ENCODE assay signal across 10 cellular contexts in genomic region chr7:132650498-132650897, GRCh38.
A peak's percentile ranks its signal among the peaks of the same experiment; 100 is the strongest.
DNase-seq lines count a peak whose midpoint lies in the region; TF ChIP-seq lines count a peak whose summit lies in the region.
"Had no signal": no experiment of that assay in that cellular context is flagged by ENCODE, and none has a peak within 500 bp of the region (broad histone marks: within the 10 kb centered on the region; RNA-seq: fewer than 3 reads in every experiment).

No MANE protein-coding gene starts in this region.

- no peaks in the 10 kb centered on the region for H3F3A ChIP-seq in SK-N-SH (replicated peaks; ENCODE audit: insufficient read depth)

- H3K4me2 ChIP-seq in SK-N-SH (peak overlapping the region; percentile 9; the same call in 1 of the 2 replicates), fibroblast of lung (ENCODE audit: extremely low read depth, insufficient read depth, low read length) (peak overlapping the region; percentile 0)
- H3K4me2 ChIP-seq: PC-9 had no signal

- no peaks in the 10 kb centered on the region for H3K4me1 ChIP-seq in SK-N-SH (ENCODE audit: control insufficient read depth in 1 of 2, insufficient read depth in 2 of 2, low read depth in 1 of 2, low read length in 1 of 2)
- no peaks in the 10 kb centered on the region for H3K4me1 ChIP-seq in fibroblast of lung (ENCODE audit: control insufficient read depth, extremely low read depth, insufficient read depth, low read length)
- H3K4me1 ChIP-seq: ascending aorta had no signal

- H3K36me3 ChIP-seq in SK-N-SH (replicated peaks in 1 of 2; ENCODE audit: control insufficient read depth in 1 of 2, insufficient read depth in 2 of 2, low read length in 1 of 2): no peaks in the 10 kb centered on the region
- H3K36me3 ChIP-seq in fibroblast of lung (ENCODE audit: control insufficient read depth, insufficient read depth, low read length): no peaks in the 10 kb centered on the region
- H3K36me3 ChIP-seq: ascending aorta had no signal

- TF ChIP-seq RAD21 in SK-N-SH (IDR thresholded peaks at IDR 0.05; ENCODE audit: low read length): no peak

- TF ChIP-seq CTCF in SK-N-SH (IDR thresholded peaks at IDR 0.05): no peak
- TF ChIP-seq CTCF in fibroblast of lung (conservative IDR thresholded peaks at IDR 0.05 in 1 of 2, IDR thresholded peaks at IDR 0.05 in 1 of 2; ENCODE audit: low read depth in 1 of 2, low read length in 2 of 2): no peak

- 6% methylated on average over 3 of the region's 3 CpGs for WGBS in SK-N-SH (ENCODE audit: low lambda C conversion rate)

- H2AFZ ChIP-seq in SK-N-SH (ENCODE audit: low read depth) (no peak overlapping the region), fibroblast of lung (ENCODE audit: low read length) (no peak overlapping the region)
- H2AFZ ChIP-seq: PC-9 had no signal

- DNase-seq in GM04504 (ENCODE audit: low read depth) (peak; percentile 70), SK-N-SH (no peak), fibroblast of lung (ENCODE audit: low read depth in 2 of 2) (peak; percentile 18 to 89), renal cortical epithelial cell (ENCODE audit: low read depth) (peak; percentile 48), NCI-H1930 (lab: John Stamatoyannopoulos, UW) (no peak), SKM-1 treated with dmso at 0.1 percent for 144 hours (lab: John Stamatoyannopoulos, UW; ENCODE audit: unreplicated experiment) (no peak), NCI-H2196 treated with DMSO at 0.1 percent for 48 hours (lab: John Stamatoyannopoulos, UW; ENCODE audit: unreplicated experiment) (no peak)
- DNase-seq: activated T-cell treated with anti-CD3 and anti-CD28 coated beads, Interleukin-2, amount 50 U/mL, for 1 hour had no signal

- CTCF ChIA-PET in SK-N-SH (lab: Yijun Ruan, JAX): interaction anchor here (1.0 to 1.2 kb wide), 3 partner anchors 10 to 99 kb away, joined by 3 to 4 read pairs (median 4); no protein-coding TSS in a partner anchor

- H3K9me3 ChIP-seq in SK-N-SH (no peaks in the 10 kb centered on the region), fibroblast of lung (ENCODE audit: control insufficient read depth, insufficient read depth, low read depth, low read length) (no peaks in the 10 kb centered on the region)
- H3K9me3 ChIP-seq: ascending aorta had no signal

- H3K27ac ChIP-seq in SK-N-SH (ENCODE audit: low read depth in 2 of 2, low read length in 1 of 2): peak overlapping the region in 1 of 2 experiments; percentile 17; a peak in 1 of 4 replicates
- no peak overlapping the region for H3K27ac ChIP-seq in fibroblast of lung (ENCODE audit: insufficient read depth, low read length)
- H3K27ac ChIP-seq: ascending aorta, PC-9 had no signal

- POLR2A ChIA-PET in SK-N-SH (lab: Yijun Ruan, JAX): no interaction called here

- no peaks in the 10 kb centered on the region for H3K9me2 ChIP-seq in SK-N-SH

- H3K79me2 ChIP-seq in SK-N-SH (ENCODE audit: insufficient read depth) (no peaks in the 10 kb centered on the region), fibroblast of lung (ENCODE audit: control insufficient read depth, insufficient read depth, low read length) (no peaks in the 10 kb centered on the region)

- TF ChIP-seq EP300 in SK-N-SH (IDR thresholded peaks at IDR 0.05; ENCODE audit: borderline replicate concordance in 1 of 2, low read depth in 1 of 2, low read length in 1 of 2): no peak

- no peaks in the 10 kb centered on the region for H4K20me1 ChIP-seq in SK-N-SH (ENCODE audit: insufficient read depth)
- no peaks in the 10 kb centered on the region for H4K20me1 ChIP-seq in fibroblast of lung (ENCODE audit: control insufficient read depth, extremely low read depth, insufficient read depth, low read length)

- H3K4me3 ChIP-seq in SK-N-SH (ENCODE audit: low read depth in 2 of 2, low read length in 1 of 2) (0 out of 4 replicates have a peak overlapping the region, but pooled peaks of 1 of the 2 experiments have one; percentile 1), fibroblast of lung (replicated peaks in 1 of 4; ENCODE audit: control extremely low read depth in 1 of 4, insufficient read depth in 1 of 4, low read depth in 3 of 4, low read length in 4 of 4) (no peak overlapping the region)
- H3K4me3 ChIP-seq: ascending aorta, PC-9 had no signal

- H3K27me3 ChIP-seq in SK-N-SH (ENCODE audit: insufficient read depth) (no peaks in the 10 kb centered on the region), fibroblast of lung (ENCODE audit: control insufficient read depth, insufficient read depth, low read length) (no peaks in the 10 kb centered on the region)
- H3K27me3 ChIP-seq: ascending aorta had no signal

- no peak overlapping the region for H3K9ac ChIP-seq in SK-N-SH
- no peak overlapping the region for H3K9ac ChIP-seq in fibroblast of lung (ENCODE audit: insufficient read depth, low read length)

TF ChIP-seq in SK-N-SH, 30 proteins besides CTCF, POLR2A, EP300 and RAD21:
- TF ChIP-seq PBX3 (IDR thresholded peaks at IDR 0.05) (peak; percentile 26; the same call in 1 of the 2 replicates), TCF12 (IDR thresholded peaks at IDR 0.05) (peak; percentile 36; the same call in 1 of the 2 replicates), MXI1 (IDR thresholded peaks at IDR 0.05; ENCODE audit: low read depth, low read length) (no peak), CHD2 (IDR thresholded peaks at IDR 0.05; ENCODE audit: low read length, partially characterized antibody) (no peak), REST (IDR thresholded peaks at IDR 0.05; ENCODE audit: low read depth, low read length) (peak; percentile 84)

Comparison
In these comparisons a context has a peak if more than half of its experiments do, and no peak if none do; other contexts are left out.
1. DNase-seq: peak in GM04504 (single experiment), fibroblast of lung (2 of 2) and renal cortical epithelial cell (single experiment); none in SK-N-SH (single experiment), NCI-H1930 (0 of 2), SKM-1 treated with dmso at 0.1 percent for 144 hours (single experiment) and NCI-H2196 treated with DMSO at 0.1 percent for 48 hours (single experiment).